In genomic region chr11:112050721-112051120, GRCh38 we compare ENCODE assay signal across 13 cellular contexts. TPM values are rescaled to one million over a fixed set of nuclear protein-coding genes. Genes with fewer than 3 reads are reported as not detected.
DNase-seq lines count a peak whose midpoint lies in the region; ATAC-seq and TF ChIP-seq lines count a peak whose summit lies in the region.
"Had no signal": no experiment of that assay in that cellular context is flagged by ENCODE, and none has a peak within 500 bp of the region (broad histone marks: within the 10 kb centered on the region; RNA-seq: fewer than 3 reads in every experiment).

No MANE protein-coding gene starts in this region.

- DNase-seq in GM13977 (ENCODE audit: low spot score), result peak; percentile 38
- peak; percentile 54 for DNase-seq in NAMALWA (ENCODE audit: low spot score)
- no peak for DNase-seq in NCI-H2029 (lab: John Stamatoyannopoulos, UW)
- no peak for DNase-seq in NCI-H774 (lab: John Stamatoyannopoulos, UW)
- DNase-seq in left lobe of liver (ENCODE audit: low spot score), result no peak
- DNase-seq in SW 1271 (lab: John Stamatoyannopoulos, UW), result no peak
- DNase-seq: activated CD8-positive, alpha-beta memory T cell treated with anti-CD3 and anti-CD28 coated beads, Interleukin-2, amount 50 U/mL, for 48 hours; body of pancreas; CD8-positive, alpha-beta T cell; NCI-H524 treated with DMSO at 0.1 percent for 48 hours; stimulated activated CD4-positive, alpha-beta T cell treated with anti-CD3 and anti-CD28 coated beads, Interleukin-2, amount 100 ng/mL, for 48 hours had no signal

- TF ChIP-seq CTCF in GM13977 (IDR thresholded peaks at IDR 0.05; ENCODE audit: extremely low read depth, insufficient read depth, missing control alignments), result no peak

- ATAC-seq in GM19467 (IDR thresholded peaks at IDR 0.05; ENCODE audit: unreplicated experiment) (peak; percentile 83), HG02981 (IDR thresholded peaks at IDR 0.05; ENCODE audit: unreplicated experiment) (peak; percentile 89), left lobe of liver (no peak)
- ATAC-seq: body of pancreas; CD8-positive, alpha-beta T cell had no signal

- in situ Hi-C loops in GM13977 (cut with MboI; ENCODE audit: low pct_unique_long_range_greater_than_20kb, low sequenced_read_pairs, unreplicated experiment), result no loop called here

RNA-seq across cellular contexts. Expression of gene PIH1D2, which starts 23.1 kb away (rescaled TPM):
- total RNA-seq in left lobe of liver, result 0.91 TPM

RNA-seq across cellular contexts. Expression of gene NKAPD1, which starts 23.4 kb away (rescaled TPM):
- total RNA-seq in left lobe of liver, result 5.6 TPM

RNA-seq across cellular contexts. Expression of gene DLAT, which starts 25.5 kb away (rescaled TPM):
- 9.3 TPM for total RNA-seq in left lobe of liver

RNA-seq across cellular contexts. Expression of gene TIMM8B, which starts 35.8 kb away (rescaled TPM):
- 34.5 TPM for total RNA-seq in left lobe of liver

RNA-seq across cellular contexts. Expression of gene SDHD, which starts 36.0 kb away (rescaled TPM):
- 168 TPM for total RNA-seq in left lobe of liver

Comparison
In these comparisons a context has a peak if more than half of its experiments do, and no peak if none do; other contexts are left out.
1. DNase-seq: peak in GM13977 (single experiment) and NAMALWA (single experiment); none in NCI-H2029 (single experiment), NCI-H774 (single experiment), left lobe of liver (single experiment) and SW 1271 (0 of 2).